In the genomic region with DNA sequence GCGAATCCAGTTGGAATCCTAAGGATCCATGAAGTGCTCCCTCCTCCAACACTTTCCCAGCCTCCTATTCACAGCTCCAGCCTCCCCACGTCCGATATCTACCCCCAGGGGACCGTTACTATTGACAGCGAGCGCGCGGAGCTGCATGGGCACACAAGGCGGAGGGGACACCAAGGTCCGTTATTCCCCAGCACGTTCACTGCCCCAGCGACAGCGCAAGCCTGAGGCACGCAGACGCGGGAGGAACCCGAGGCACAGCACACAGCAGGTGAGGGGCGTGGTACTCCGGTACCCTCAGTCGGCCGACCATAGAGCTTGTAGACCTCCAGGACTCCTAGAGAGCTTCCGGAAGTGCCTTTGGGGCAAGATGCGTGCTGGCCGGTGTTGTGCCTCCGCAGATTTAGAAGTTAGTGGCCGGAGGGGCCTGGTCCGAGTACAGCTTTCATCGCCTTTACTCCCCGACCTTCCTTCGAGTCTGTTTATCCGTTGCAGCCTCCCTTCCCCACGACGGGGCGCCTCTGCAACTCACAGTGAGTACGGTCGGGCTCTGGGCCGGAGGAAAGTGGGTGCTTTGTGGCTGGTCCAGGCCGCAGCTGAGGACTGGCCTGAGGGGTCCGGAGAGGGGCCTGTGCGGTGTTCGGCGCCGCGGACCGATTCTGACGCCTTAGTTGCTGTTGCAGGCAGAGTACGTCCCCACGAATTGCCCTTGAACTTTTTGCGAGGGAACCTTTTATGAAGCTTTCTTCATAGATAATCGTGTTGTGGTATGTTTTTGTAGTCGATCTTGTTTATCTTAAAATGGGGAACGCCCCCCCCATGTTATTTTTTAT, we compare ENCODE assay signal across 8 cellular contexts. TPM values are rescaled to one million over a fixed set of nuclear protein-coding genes. Genes with fewer than 3 reads are reported as not detected.
DNase-seq lines count a peak whose midpoint lies in the region; ATAC-seq and TF ChIP-seq lines count a peak whose summit lies in the region.

Gene ZKSCAN8, plus strand, starts transcription at position 384 of the 830 bp plus-strand sequence. CDS start 6,525 bp downstream, outside the sequence.

- H3K27ac ChIP-seq in gastroesophageal sphincter (peak within 1 kb of the TSS; percentile 77 to 89 (median 86)), neuronal stem cell (replicated peaks; ENCODE audit: low read length) (peak within 1 kb of the TSS; percentile 84), suprapubic skin (peak within 1 kb of the TSS; percentile 44)

- H3K14ac ChIP-seq in neuronal stem cell (ENCODE audit: low read length): no peak within 1 kb of the TSS

- H3K27me3 Mint-ChIP-seq in activated naive CD4-positive, alpha-beta T cell treated with anti-CD3 and anti-CD28 coated beads for 36 hours (ENCODE audit: low read depth): no peaks in the 10 kb centered on the region

- peak within 1 kb of the TSS; percentile 93 for H3K18ac ChIP-seq in neuronal stem cell (ENCODE audit: low read length)

- DNase-seq in GM06990 (ENCODE audit: extremely low read depth, insufficient read length) (peak; percentile 86), NCI-H1048 (lab: John Stamatoyannopoulos, UW) (peak; percentile 73), SK-N-DZ (ENCODE audit: low spot score) (peak; percentile 95), neuronal stem cell (ENCODE audit: low spot score) (peak; percentile 89), suprapubic skin (ENCODE audit: low spot score in 2 of 2) (peak; percentile 83 to 88)
- peak; percentile 80 for DNase-seq in activated naive CD4-positive, alpha-beta T cell treated with anti-CD3 and anti-CD28 coated beads for 36 hours

- H3K27ac Mint-ChIP-seq in activated naive CD4-positive, alpha-beta T cell treated with anti-CD3 and anti-CD28 coated beads for 36 hours: peak within 1 kb of the TSS; percentile 87

- peak in 1 of 2 donors; percentile 48 for TF ChIP-seq POLR2A in gastroesophageal sphincter (IDR thresholded peaks at IDR 0.05)
- peak in 1 of 2 donors; percentile 28 for TF ChIP-seq POLR2A in suprapubic skin (IDR thresholded peaks at IDR 0.05)

- peaks cover 53% of the 10 kb centered on the region for H3K4me1 Mint-ChIP-seq in activated naive CD4-positive, alpha-beta T cell treated with anti-CD3 and anti-CD28 coated beads for 36 hours (ENCODE audit: low read depth)

- no peak within 1 kb of the TSS for H2BK12ac ChIP-seq in neuronal stem cell (ENCODE audit: low read length)

- CTCF ChIA-PET in activated naive CD4-positive, alpha-beta T cell treated with anti-CD3 and anti-CD28 coated beads for 36 hours (lab: Charles Lee): interaction anchor here (0.8 to 2.4 kb wide), 4 partner anchors 9 to 214 kb away, joined by 3 to 27 read pairs (median 4); no protein-coding TSS in a partner anchor

- 0% methylated on average over 12 to 14 of the region's 52 CpGs for WGBS in gastroesophageal sphincter (ENCODE audit: low coverage in 1 of 2), 2 donors
- WGBS in neuronal stem cell (ENCODE audit: extremely low coverage in 2 of 2, insufficient read length in 2 of 2, insufficient replicate concordance in 1 of 2), 2 donors: no CpG with 5 or more reads among the region's 52 CpGs
- under 1% methylated on average over 41 of the region's 52 CpGs for WGBS in suprapubic skin

- peak within 1 kb of the TSS; percentile 87 for H3K4me2 ChIP-seq in neuronal stem cell (ENCODE audit: insufficient read depth, low read length, poor library complexity, severe bottlenecking)

- H3K4me1 ChIP-seq in gastroesophageal sphincter (peaks cover 17 to 63% (median 20%) of the 10 kb centered on the region in 3 donors), neuronal stem cell (ENCODE audit: control insufficient read depth in 2 of 2, insufficient read depth in 1 of 2, low read depth in 1 of 2, low read length in 2 of 2) (peaks cover 6 to 10% of the 10 kb centered on the region in 2 donors), suprapubic skin (peaks cover 26% of the 10 kb centered on the region)

- no peak within 1 kb of the TSS for H4K91ac ChIP-seq in neuronal stem cell (ENCODE audit: low read depth, low read length, poor library complexity)

- peaks cover 2% of the 10 kb centered on the region; the same call in 1 of the 2 replicates for H3K36me3 ChIP-seq in GM06990 (ENCODE audit: control insufficient read depth, insufficient read depth, low read length)
- peaks cover 0 to 19% of the 10 kb centered on the region in 2 donors for H3K36me3 ChIP-seq in gastroesophageal sphincter
- H3K36me3 ChIP-seq in neuronal stem cell (replicated peaks in 1 of 2; ENCODE audit: control insufficient read depth in 2 of 2, insufficient read depth in 2 of 2, low read length in 2 of 2): peaks cover 0 to 30% of the 10 kb centered on the region in 2 donors
- H3K36me3 ChIP-seq in suprapubic skin: peaks cover 4% of the 10 kb centered on the region

- H3K9me3 ChIP-seq in gastroesophageal sphincter: no peaks in the 10 kb centered on the region
- H3K9me3 ChIP-seq in neuronal stem cell (replicated peaks in 1 of 2; ENCODE audit: control insufficient read depth in 2 of 2, insufficient read depth in 1 of 2, low read depth in 1 of 2, low read length in 2 of 2): no peaks in the 10 kb centered on the region
- no peaks in the 10 kb centered on the region for H3K9me3 ChIP-seq in suprapubic skin

- peak within 1 kb of the TSS; percentile 95 for H2AFZ ChIP-seq in neuronal stem cell (ENCODE audit: low read length)

- peak within 1 kb of the TSS; percentile 99 for H3K23ac ChIP-seq in neuronal stem cell (ENCODE audit: low read depth, low read length, poor library complexity)

- H3K9ac ChIP-seq in neuronal stem cell (ENCODE audit: low read depth, low read length, poor library complexity): peak within 1 kb of the TSS; percentile 91

- H2BK120ac ChIP-seq in neuronal stem cell (ENCODE audit: low read depth, low read length): peak within 1 kb of the TSS; percentile 78

- TF ChIP-seq EP300 in gastroesophageal sphincter (IDR thresholded peaks at IDR 0.05) (no peak), suprapubic skin (IDR thresholded peaks at IDR 0.05) (no peak)

- peaks cover 17% of the 10 kb centered on the region for H3K36me3 Mint-ChIP-seq in activated naive CD4-positive, alpha-beta T cell treated with anti-CD3 and anti-CD28 coated beads for 36 hours (ENCODE audit: low read depth)

- intact Hi-C loops in activated naive CD4-positive, alpha-beta T cell treated with anti-CD3 and anti-CD28 coated beads for 36 hours (cut with micrococcal nuclease): loop anchor here (1.0 to 5.0 kb wide), 6 partner anchors 17 to 301 kb away; partner anchors contain the start of genes ZKSCAN4, ZNF165, ZSCAN16 and ZSCAN23

- TF ChIP-seq CTCF in GM06990 (IDR thresholded peaks at IDR 0.05; ENCODE audit: insufficient read depth, low read length, poor library complexity, severe bottlenecking) (no peak), gastroesophageal sphincter (IDR thresholded peaks at IDR 0.05) (peak in 1 of 4 experiments; percentile 6), suprapubic skin (IDR thresholded peaks at IDR 0.05) (no peak)

- peak within 1 kb of the TSS; percentile 97 for H3K4me3 ChIP-seq in GM06990 (replicated peaks; ENCODE audit: low read depth, low read length)
- H3K4me3 ChIP-seq in gastroesophageal sphincter: peak within 1 kb of the TSS; percentile 86 to 100
- H3K4me3 ChIP-seq in neuronal stem cell (ENCODE audit: low read length in 2 of 2): peak within 1 kb of the TSS; percentile 65 to 97
- peak within 1 kb of the TSS; percentile 77 for H3K4me3 ChIP-seq in suprapubic skin

- peak within 1 kb of the TSS; percentile 91 for H3K4me3 Mint-ChIP-seq in activated naive CD4-positive, alpha-beta T cell treated with anti-CD3 and anti-CD28 coated beads for 36 hours

- H3K27me3 ChIP-seq in GM06990 (replicated peaks; ENCODE audit: control insufficient read depth, insufficient read depth, low read length) (no peaks in the 10 kb centered on the region), gastroesophageal sphincter (no peaks in the 10 kb centered on the region), neuronal stem cell (ENCODE audit: control insufficient read depth in 3 of 3, insufficient read depth in 3 of 3, low read depth in 1 of 3, low read length in 3 of 3) (no peaks in the 10 kb centered on the region), suprapubic skin (no peaks in the 10 kb centered on the region)

- no peak within 1 kb of the TSS for H3K4ac ChIP-seq in neuronal stem cell (ENCODE audit: low read length)

- no peak within 1 kb of the TSS for H2AK5ac ChIP-seq in neuronal stem cell (ENCODE audit: low read depth, low read length)

- H3K79me1 ChIP-seq in neuronal stem cell (ENCODE audit: low read depth, low read length): no peaks in the 10 kb centered on the region

- H2BK15ac ChIP-seq in neuronal stem cell (ENCODE audit: low read length): no peak within 1 kb of the TSS

- ATAC-seq in HG02571 (IDR thresholded peaks at IDR 0.05; ENCODE audit: unreplicated experiment): peak; percentile 87
- peak; percentile 79 for ATAC-seq in gastroesophageal sphincter

- H3K9me3 Mint-ChIP-seq in activated naive CD4-positive, alpha-beta T cell treated with anti-CD3 and anti-CD28 coated beads for 36 hours: no peaks in the 10 kb centered on the region

- H4K8ac ChIP-seq in neuronal stem cell (ENCODE audit: low read depth, low read length): no peak within 1 kb of the TSS

- H2BK5ac ChIP-seq in neuronal stem cell (ENCODE audit: low read length): no peak within 1 kb of the TSS

RNA-seq across cellular contexts. Expression of gene ZKSCAN8, which starts in this region (rescaled TPM):
- polyA plus RNA-seq in SK-N-DZ (2014; cell fraction: cytosol; rRNA removed): 14.7 and 19.1 TPM in 2 replicates
- 19.2 and 29.8 TPM in 2 replicates for polyA plus RNA-seq in SK-N-DZ (2014; cell fraction: nucleus; rRNA removed)
- total RNA-seq in activated naive CD4-positive, alpha-beta T cell treated with anti-CD3 and anti-CD28 coated beads for 36 hours: 10 to 100 TPM; 14.8 to 15.0 TPM
- total RNA-seq in gastroesophageal sphincter: 10 to 100 TPM; 22.0 to 32.7 (median 29.6) TPM
- polyA plus RNA-seq in neuronal stem cell (2013, experiment 1 of 2): 27.5 TPM
- 27.5 TPM for polyA plus RNA-seq in neuronal stem cell (2013, experiment 2 of 2)
- 10 to 100 TPM in 3 of 4 donors, 1 to 10 TPM in 1; 7.6 to 23.0 (median 14.2) TPM for total RNA-seq in suprapubic skin

Comparison
In these comparisons a context has a peak if more than half of its experiments do, and no peak if none do; other contexts are left out.
1. Peak in every context shown above with its lines: DNase-seq, ATAC-seq, H3K4me3 ChIP-seq and H3K27ac ChIP-seq.